ENCODE assay signal across 27 cellular contexts in genomic region chr2:239522002-239522739, GRCh38.
DNase-seq lines count a peak whose midpoint lies in the region; ATAC-seq, FAIRE-seq and TF ChIP-seq lines count a peak whose summit lies in the region.
"Had no signal": no experiment of that assay in that cellular context is flagged by ENCODE, and none has a peak within 500 bp of the region (broad histone marks: within the 10 kb centered on the region; RNA-seq: fewer than 3 reads in every experiment).

No MANE protein-coding gene starts in this region.

- TF ChIP-seq CTCF in endodermal cell (conservative IDR thresholded peaks at IDR 0.05): no peak
- no peak for TF ChIP-seq CTCF in gastrocnemius medialis (IDR thresholded peaks at IDR 0.05 in 4 of 5, conservative IDR thresholded peaks at IDR 0.05 in 1 of 5)
- TF ChIP-seq CTCF in gastroesophageal sphincter (IDR thresholded peaks at IDR 0.05): no peak

- H3K27me3 ChIP-seq in endodermal cell (ENCODE audit: control insufficient read depth, insufficient read depth, low read length, poor library complexity, severe bottlenecking): no peaks in the 10 kb centered on the region
- H3K27me3 ChIP-seq in gastrocnemius medialis: no peaks in the 10 kb centered on the region
- no peaks in the 10 kb centered on the region for H3K27me3 ChIP-seq in gastroesophageal sphincter

- no peaks in the 10 kb centered on the region for H3K9me3 Mint-ChIP-seq in endodermal cell
- H3K9me3 Mint-ChIP-seq: activated naive CD4-positive, alpha-beta T cell treated with anti-CD3 and anti-CD28 coated beads for 36 hours; CD8-positive, alpha-beta memory T cell; type B pancreatic cell had no signal

- DNase-seq in OCI-M1 (lab: John Stamatoyannopoulos, UW): peak; percentile 7
- DNase-seq in endodermal cell: no peak
- DNase-seq in left lobe of liver (ENCODE audit: low spot score): no peak
- peak; percentile 73 to 78 for DNase-seq in gastrocnemius medialis
- no peak for DNase-seq in RCC 7860 (ENCODE audit: low spot score)
- no peak for DNase-seq in DMS153 (lab: John Stamatoyannopoulos, UW)
- DNase-seq: activated CD4-positive, alpha-beta T cell treated with anti-CD3 and anti-CD28 coated beads for 1 hour; activated CD8-positive, alpha-beta T cell treated with anti-CD3 and anti-CD28 coated beads, Interleukin-2, amount 10 ng/mL, durations not matched to agents 7 days and 5 days; activated naive CD4-positive, alpha-beta T cell treated with anti-CD3 and anti-CD28 coated beads for 36 hours; CD8-positive, alpha-beta memory T cell; Kasumi-1; midbrain; MV-4-11; NCI-H146; NCI-H2107; NCI-H446 treated with DMSO at 0.1 percent for 48 hours; NCI-H774; occipital lobe; stimulated activated naive CD4-positive, alpha-beta T cell; T-helper 1 cell had no signal

- in situ Hi-C loops in gastrocnemius medialis (cut with MboI; ENCODE audit: low sequenced_read_pairs in 4 of 4): no loop called here

- 83 to 88% methylated on average over 11 to 15 of the region's 15 CpGs for WGBS in endodermal cell (ENCODE audit: insufficient coverage in 1 of 2, insufficient read length in 1 of 2), 2 experiments
- 83 to 90% methylated on average over 2 to 4 of the region's 15 CpGs for WGBS in gastroesophageal sphincter (ENCODE audit: low coverage in 1 of 2), 2 donors

- TF ChIP-seq POLR2A in gastrocnemius medialis (IDR thresholded peaks at IDR 0.05) (no peak), gastroesophageal sphincter (IDR thresholded peaks at IDR 0.05) (no peak)

- ATAC-seq in left lobe of liver (peak; percentile 50), gastrocnemius medialis (peak; percentile 89 to 94), gastroesophageal sphincter (no peak)
- ATAC-seq: activated CD8-positive, alpha-beta T cell treated with anti-CD3 and anti-CD28 coated beads, Interleukin-2, amount 10 ng/mL, durations not matched to agents 7 days and 5 days; naive thymus-derived CD8-positive, alpha-beta T cell had no signal

- no peaks in the 10 kb centered on the region for H3K27me3 Mint-ChIP-seq in endodermal cell (ENCODE audit: insufficient read depth)

- H3K9ac ChIP-seq in endodermal cell (ENCODE audit: extremely low read depth, low read length, poor library complexity, severe bottlenecking): no peak overlapping the region

- H3K27ac Mint-ChIP-seq in endodermal cell: peak overlapping the region; percentile 65
- H3K27ac Mint-ChIP-seq: activated CD8-positive, alpha-beta T cell treated with anti-CD3 and anti-CD28 coated beads, Interleukin-2, amount 10 ng/mL, durations not matched to agents 7 days and 5 days; activated naive CD4-positive, alpha-beta T cell treated with anti-CD3 and anti-CD28 coated beads for 36 hours; brain; naive thymus-derived CD8-positive, alpha-beta T cell; type B pancreatic cell had no signal

- no peaks in the 10 kb centered on the region for H3K9me3 ChIP-seq in endodermal cell (ENCODE audit: control insufficient read depth, low read length)
- no peaks in the 10 kb centered on the region for H3K9me3 ChIP-seq in gastrocnemius medialis
- no peaks in the 10 kb centered on the region for H3K9me3 ChIP-seq in gastroesophageal sphincter

- FAIRE-seq in RCC 7860 (lab: Jason Lieb, UNC): no peak
- FAIRE-seq: GM12891 had no signal

- H3K4me1 ChIP-seq in endodermal cell (ENCODE audit: control insufficient read depth, insufficient read depth, low read length): no peaks in the 10 kb centered on the region
- H3K4me1 ChIP-seq in gastrocnemius medialis: peaks cover 11 to 12% of the 10 kb centered on the region in 2 donors
- peaks cover 0 to 6% (median 0%) of the 10 kb centered on the region in 3 donors for H3K4me1 ChIP-seq in gastroesophageal sphincter

- intact Hi-C loops in gastrocnemius medialis (cut with DNase I; ENCODE audit: low total_unique reads): loop anchor here (1.0 kb wide), 1 partner anchor 17 kb away; no protein-coding TSS in a partner anchor

- H3K27ac ChIP-seq in endodermal cell (ENCODE audit: low read depth, low read length): no peak overlapping the region
- H3K27ac ChIP-seq in gastrocnemius medialis: peak overlapping the region; percentile 25 to 76 (median 60)
- H3K27ac ChIP-seq in gastroesophageal sphincter: no peak overlapping the region
- H3K27ac ChIP-seq: RWPE1, skin epidermis had no signal

- TF ChIP-seq EP300 in gastroesophageal sphincter (IDR thresholded peaks at IDR 0.05): no peak

- no peak overlapping the region for H3K4me3 ChIP-seq in endodermal cell (ENCODE audit: low read length)
- no peak overlapping the region for H3K4me3 ChIP-seq in gastrocnemius medialis
- H3K4me3 ChIP-seq in gastroesophageal sphincter: no peak overlapping the region
- H3K4me3 ChIP-seq: skin epidermis had no signal

- H3K4me1 Mint-ChIP-seq in endodermal cell: no peaks in the 10 kb centered on the region
- H3K4me1 Mint-ChIP-seq: CD8-positive, alpha-beta memory T cell had no signal

- H3K36me3 ChIP-seq in endodermal cell (ENCODE audit: control insufficient read depth, insufficient read depth, low read length) (no peaks in the 10 kb centered on the region), gastrocnemius medialis (no peaks in the 10 kb centered on the region), gastroesophageal sphincter (no peaks in the 10 kb centered on the region)

- H3K36me3 Mint-ChIP-seq in endodermal cell (ENCODE audit: low read depth): no peaks in the 10 kb centered on the region
- H3K36me3 Mint-ChIP-seq: brain; CD8-positive, alpha-beta memory T cell; naive thymus-derived CD8-positive, alpha-beta T cell; type B pancreatic cell had no signal

- H3K4me3 Mint-ChIP-seq in endodermal cell: no peak overlapping the region
- H3K4me3 Mint-ChIP-seq: activated CD8-positive, alpha-beta T cell treated with anti-CD3 and anti-CD28 coated beads, Interleukin-2, amount 10 ng/mL, durations not matched to agents 7 days and 5 days; activated naive CD4-positive, alpha-beta T cell treated with anti-CD3 and anti-CD28 coated beads for 36 hours; brain; CD8-positive, alpha-beta memory T cell; naive thymus-derived CD8-positive, alpha-beta T cell; type B pancreatic cell had no signal

Comparison
In these comparisons a context has a peak if more than half of its experiments do, and no peak if none do; other contexts are left out.
1. DNase-seq: peak in OCI-M1 (single experiment) and gastrocnemius medialis (2 of 2); none in endodermal cell (single experiment), left lobe of liver (single experiment), RCC 7860 (single experiment) and DMS153 (single experiment).
2. H3K27ac ChIP-seq: peak in gastrocnemius medialis (4 of 4); none in endodermal cell (single experiment) and gastroesophageal sphincter (0 of 4).